1 cellular context compared by ENCODE assay signal in the genomic region with DNA sequence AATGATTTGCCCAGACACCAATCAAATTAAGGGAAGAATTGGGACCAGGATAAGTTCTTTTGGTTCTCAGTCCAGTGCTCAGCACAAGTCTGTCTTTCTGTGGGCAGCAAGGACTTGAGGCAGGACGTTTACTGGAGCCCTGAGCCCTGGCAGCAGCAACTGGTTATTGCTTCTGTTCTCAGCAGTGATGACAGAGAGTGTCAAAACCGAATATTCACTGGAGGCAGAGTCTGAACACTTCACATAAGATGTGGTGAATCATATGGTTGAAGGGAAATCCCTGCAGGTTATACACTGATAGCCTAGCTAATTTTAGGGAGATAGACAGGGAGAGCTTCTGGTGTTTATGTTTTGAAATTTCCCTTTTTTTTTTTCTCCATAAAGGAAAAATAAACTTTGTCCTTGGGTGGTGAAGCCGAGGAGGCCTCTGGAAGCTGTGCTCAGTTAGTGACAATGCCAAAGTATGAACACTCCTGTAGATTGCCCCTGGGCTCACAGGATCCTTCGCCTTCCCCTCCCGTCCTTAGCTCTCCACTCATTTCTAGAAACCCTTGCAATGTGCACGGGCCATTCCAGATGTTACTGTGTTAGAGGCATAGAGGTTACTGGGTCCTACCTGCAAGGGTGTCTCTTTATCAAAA.
TF ChIP-seq lines count a peak whose summit lies in the region.

No MANE protein-coding gene starts in this region.

TF ChIP-seq in SK-N-SH, 30 proteins besides CTCF, POLR2A, EP300 and RAD21 (continued from another document):
- TF ChIP-seq POLR2AphosphoS5 (IDR thresholded peaks at IDR 0.05; ENCODE audit: low read depth, low read length) (no peak), TEAD4 (IDR thresholded peaks at IDR 0.05; ENCODE audit: borderline replicate concordance, insufficient read depth) (no peak), MEF2A (IDR thresholded peaks at IDR 0.05; ENCODE audit: borderline replicate concordance, low read depth) (no peak), CHD2 (IDR thresholded peaks at IDR 0.05; ENCODE audit: low read length, partially characterized antibody) (no peak), SIN3A (IDR thresholded peaks at IDR 0.05; ENCODE audit: borderline replicate concordance, low read depth, low read length) (no peak), YY1 (IDR thresholded peaks at IDR 0.05; ENCODE audit: low read depth) (no peak), SMC3 (IDR thresholded peaks at IDR 0.05; ENCODE audit: low read depth, low read length) (no peak), TAF1 (IDR thresholded peaks at IDR 0.05; ENCODE audit: borderline replicate concordance, low read depth, low read length) (no peak), MXI1 (IDR thresholded peaks at IDR 0.05; ENCODE audit: low read depth, low read length) (no peak), NRF1 (IDR thresholded peaks at IDR 0.05; ENCODE audit: low read depth, low read length) (no peak), GABPA (IDR thresholded peaks at IDR 0.05; ENCODE audit: low read depth) (no peak), RFX5 (IDR thresholded peaks at IDR 0.05; ENCODE audit: low read length) (no peak)
- TF ChIP-seq, protein P1, sequence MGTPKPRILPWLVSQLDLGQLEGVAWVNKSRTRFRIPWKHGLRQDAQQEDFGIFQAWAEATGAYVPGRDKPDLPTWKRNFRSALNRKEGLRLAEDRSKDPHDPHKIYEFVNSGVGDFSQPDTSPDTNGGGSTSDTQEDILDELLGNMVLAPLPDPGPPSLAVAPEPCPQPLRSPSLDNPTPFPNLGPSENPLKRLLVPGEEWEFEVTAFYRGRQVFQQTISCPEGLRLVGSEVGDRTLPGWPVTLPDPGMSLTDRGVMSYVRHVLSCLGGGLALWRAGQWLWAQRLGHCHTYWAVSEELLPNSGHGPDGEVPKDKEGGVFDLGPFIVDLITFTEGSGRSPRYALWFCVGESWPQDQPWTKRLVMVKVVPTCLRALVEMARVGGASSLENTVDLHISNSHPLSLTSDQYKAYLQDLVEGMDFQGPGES (IDR thresholded peaks at IDR 0.05; ENCODE audit: low read depth, low read length), result no peak
- TF ChIP-seq, protein P2, sequence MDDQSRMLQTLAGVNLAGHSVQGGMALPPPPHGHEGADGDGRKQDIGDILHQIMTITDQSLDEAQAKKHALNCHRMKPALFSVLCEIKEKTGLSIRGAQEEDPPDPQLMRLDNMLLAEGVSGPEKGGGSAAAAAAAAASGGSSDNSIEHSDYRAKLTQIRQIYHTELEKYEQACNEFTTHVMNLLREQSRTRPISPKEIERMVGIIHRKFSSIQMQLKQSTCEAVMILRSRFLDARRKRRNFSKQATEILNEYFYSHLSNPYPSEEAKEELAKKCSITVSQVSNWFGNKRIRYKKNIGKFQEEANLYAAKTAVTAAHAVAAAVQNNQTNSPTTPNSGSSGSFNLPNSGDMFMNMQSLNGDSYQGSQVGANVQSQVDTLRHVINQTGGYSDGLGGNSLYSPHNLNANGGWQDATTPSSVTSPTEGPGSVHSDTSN (IDR thresholded peaks at IDR 0.05), result no peak
- TF ChIP-seq, protein P3, sequence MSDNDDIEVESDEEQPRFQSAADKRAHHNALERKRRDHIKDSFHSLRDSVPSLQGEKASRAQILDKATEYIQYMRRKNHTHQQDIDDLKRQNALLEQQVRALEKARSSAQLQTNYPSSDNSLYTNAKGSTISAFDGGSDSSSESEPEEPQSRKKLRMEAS (IDR thresholded peaks at IDR 0.05; ENCODE audit: low read depth), result no peak
- TF ChIP-seq, protein P4, sequence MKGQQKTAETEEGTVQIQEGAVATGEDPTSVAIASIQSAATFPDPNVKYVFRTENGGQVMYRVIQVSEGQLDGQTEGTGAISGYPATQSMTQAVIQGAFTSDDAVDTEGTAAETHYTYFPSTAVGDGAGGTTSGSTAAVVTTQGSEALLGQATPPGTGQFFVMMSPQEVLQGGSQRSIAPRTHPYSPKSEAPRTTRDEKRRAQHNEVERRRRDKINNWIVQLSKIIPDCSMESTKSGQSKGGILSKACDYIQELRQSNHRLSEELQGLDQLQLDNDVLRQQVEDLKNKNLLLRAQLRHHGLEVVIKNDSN (IDR thresholded peaks at IDR 0.05; ENCODE audit: borderline replicate concordance, low read depth), result no peak
